ENCODE assay signal across 7 cellular contexts in the genomic region with DNA sequence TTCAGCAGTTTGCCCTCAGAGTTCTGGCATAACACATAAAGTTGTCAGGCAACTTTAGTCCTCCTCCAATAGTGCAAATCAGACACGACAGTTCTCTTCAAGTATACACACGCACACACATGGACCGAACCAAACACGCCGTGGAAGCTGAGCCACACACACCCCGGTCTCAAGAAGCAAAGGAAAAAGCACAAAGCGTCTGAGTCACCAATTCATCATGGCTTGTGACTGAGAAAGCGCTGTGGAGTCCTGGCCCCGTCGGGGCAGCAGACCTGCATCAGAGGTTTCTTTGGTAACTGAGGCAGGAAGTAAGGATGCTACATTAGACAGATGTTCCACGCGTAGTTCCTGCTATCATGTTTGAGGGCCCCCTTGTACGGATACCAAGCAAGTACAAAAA.
DNase-seq lines count a peak whose midpoint lies in the region; ATAC-seq and TF ChIP-seq lines count a peak whose summit lies in the region.

No MANE protein-coding gene starts in this region.

- H3K79me2 ChIP-seq in H9 (ENCODE audit: insufficient read depth, low read length) = no peaks in the 10 kb centered on the region

- H4K20me1 ChIP-seq in H9 (ENCODE audit: control insufficient read depth, insufficient read depth, insufficient read length) = no peaks in the 10 kb centered on the region

- no peak overlapping the region for H3K9ac ChIP-seq in H9 (ENCODE audit: extremely low read depth, insufficient read length, low read length)

- peaks cover 3% of the 10 kb centered on the region for H3K79me1 ChIP-seq in H9 (ENCODE audit: insufficient read depth, low read depth, low read length, poor library complexity, severe bottlenecking)

- H2BK20ac ChIP-seq in H9 (ENCODE audit: low read depth, low read length, poor library complexity, severe bottlenecking) = no peak overlapping the region

- H3K4me2 ChIP-seq in H9 (ENCODE audit: insufficient read depth, insufficient read length, low read length) = no peak overlapping the region

- H3K27ac Mint-ChIP-seq in H9 = peak overlapping the region in 2 of 3 experiments; percentile 35 to 42; a peak in 6 of 7 replicates

- peaks cover 8 to 11% of the 10 kb centered on the region in 2 experiments for H3K4me1 Mint-ChIP-seq in H9

- no peaks in the 10 kb centered on the region for H3K9me3 Mint-ChIP-seq in H9

- no peak overlapping the region for H3K23ac ChIP-seq in H9 (ENCODE audit: insufficient read length, low read depth, low read length)

- TF ChIP-seq CTCF in H9 (conservative IDR thresholded peaks at IDR 0.05) (no peak), VCaP (conservative IDR thresholded peaks at IDR 0.05) (no peak), fibroblast of mammary gland (conservative IDR thresholded peaks at IDR 0.05; ENCODE audit: control insufficient read depth, insufficient read depth, low read depth, low read length) (no peak), sigmoid colon (IDR thresholded peaks at IDR 0.05) (no peak)

- TF ChIP-seq EP300 in sigmoid colon (IDR thresholded peaks at IDR 0.05) = no peak

- no peak overlapping the region for H3K27ac ChIP-seq in H9 (ENCODE audit: insufficient read length, low read depth, low read length)
- peak overlapping the region; percentile 93 for H3K27ac ChIP-seq in VCaP
- H3K27ac ChIP-seq in sigmoid colon = peak overlapping the region; percentile 41 to 81 (median 70)
- no peak overlapping the region for H3K27ac ChIP-seq in caudate nucleus (ENCODE audit: low read depth, low read length)

- TF ChIP-seq POLR2A in sigmoid colon (IDR thresholded peaks at IDR 0.05) = no peak

- no peak overlapping the region for H4K5ac ChIP-seq in H9 (ENCODE audit: insufficient read length, low read depth, low read length)

- no peak overlapping the region for H2BK120ac ChIP-seq in H9 (ENCODE audit: low read depth, low read length, poor library complexity, severe bottlenecking)

- H3K56ac ChIP-seq in H9 (ENCODE audit: insufficient read length, low read depth, low read length) = no peak overlapping the region

- no peak overlapping the region for H2BK5ac ChIP-seq in H9 (ENCODE audit: insufficient read length, low read length)

- no peak overlapping the region for H2BK12ac ChIP-seq in H9 (ENCODE audit: insufficient read length, low read depth, low read length)

- peaks cover 0 to 23% (median 15%) of the 10 kb centered on the region in 4 donors for H3K36me3 ChIP-seq in sigmoid colon

- ATAC-seq in GM18907 (IDR thresholded peaks at IDR 0.05; ENCODE audit: unreplicated experiment) = no peak

- no peak overlapping the region for H3T11ph ChIP-seq in H9 (ENCODE audit: low read length)

- no peak for DNase-seq in H9
- peak; percentile 95 for DNase-seq in fibroblast of mammary gland (ENCODE audit: low read depth)
- DNase-seq in sigmoid colon = no peak
- DNase-seq in caudate nucleus (lab: John Stamatoyannopoulos, UW) = no peak
- no peak for DNase-seq in SW 1271 (lab: John Stamatoyannopoulos, UW)

- no peaks in the 10 kb centered on the region for H3K27me3 ChIP-seq in H9 (ENCODE audit: insufficient read depth, low read length)
- no peaks in the 10 kb centered on the region for H3K27me3 ChIP-seq in sigmoid colon

- H2AFZ ChIP-seq in H9 (ENCODE audit: low read length) = no peak overlapping the region

- H3K4me3 Mint-ChIP-seq in H9 = no peak overlapping the region

- H3K4ac ChIP-seq in H9 (ENCODE audit: low read depth, low read length) = no peak overlapping the region

- H3K36me3 Mint-ChIP-seq in H9 (ENCODE audit: insufficient read depth in 1 of 3, low read depth in 3 of 3) = peaks cover 2 to 43% (median 23%) of the 10 kb centered on the region in 3 experiments; a peak in 6 of 7 replicates

- H4K91ac ChIP-seq in H9 (ENCODE audit: insufficient read length, low read depth, low read length) = no peak overlapping the region

- no peak overlapping the region for H3K18ac ChIP-seq in H9 (ENCODE audit: insufficient read length, low read depth, low read length)

- no peaks in the 10 kb centered on the region for H3K4me1 ChIP-seq in H9 (ENCODE audit: insufficient read depth, low read length)
- H3K4me1 ChIP-seq in sigmoid colon = peaks cover 2 to 91% (median 72%) of the 10 kb centered on the region in 4 donors

- H2BK15ac ChIP-seq in H9 (ENCODE audit: low read depth, low read length) = no peak overlapping the region

- H3K4me3 ChIP-seq in fibroblast of mammary gland (ENCODE audit: control insufficient read depth, low read depth, low read length) = no peak overlapping the region
- H3K4me3 ChIP-seq in sigmoid colon = no peak overlapping the region

- intact Hi-C loops in sigmoid colon (cut with DNase I) = no loop called here

- no CpG with 5 or more reads among the region's 13 CpGs for WGBS in H9 (ENCODE audit: extremely low coverage, insufficient read length, low lambda C conversion rate)
- 75 to 81% methylated on average over 13 of the region's 13 CpGs for WGBS in sigmoid colon, 2 donors

- H3K27me3 Mint-ChIP-seq in H9 (ENCODE audit: low read depth) = no peaks in the 10 kb centered on the region; the same call in 1 of the 2 replicates

- no peaks in the 10 kb centered on the region for H3K9me3 ChIP-seq in H9 (ENCODE audit: control insufficient read depth, low read depth, low read length)
- no peaks in the 10 kb centered on the region for H3K9me3 ChIP-seq in sigmoid colon

- no peak overlapping the region for H4K8ac ChIP-seq in H9 (replicated peaks; ENCODE audit: insufficient read length, low read depth, low read length)

- H2AK5ac ChIP-seq in H9 (ENCODE audit: insufficient read length, low read length) = no peak overlapping the region

- no peak overlapping the region for H3K14ac ChIP-seq in H9 (ENCODE audit: insufficient read depth, low read length)

- no peaks in the 10 kb centered on the region for H3K23me2 ChIP-seq in H9 (ENCODE audit: insufficient read length, low read depth, low read length, poor library complexity, severe bottlenecking)

Comparison
In these comparisons a context has a peak if more than half of its experiments do, and no peak if none do; other contexts are left out.
1. H3K27ac ChIP-seq: peak in VCaP (single experiment) and sigmoid colon (4 of 4); none in H9 (single experiment) and caudate nucleus (single experiment).